Comparison of ENCODE assay signal across 11 cellular contexts in genomic region chr3:33895658-33896057, GRCh38.
"Had no signal": no experiment of that assay in that cellular context is flagged by ENCODE, and none has a peak within 500 bp of the region (broad histone marks: within the 10 kb centered on the region; RNA-seq: fewer than 3 reads in every experiment).

No MANE protein-coding gene starts in this region.

- H3K4me1 ChIP-seq: HAP-1 had no signal

- DNase-seq: GOT3, H7, H9, HCEC 1CT, HFFc6 had no signal

- ATAC-seq: GM23338, HCT116 had no signal

- H3K27ac ChIP-seq: GM23248 had no signal

- H3K36me3 ChIP-seq: HAP-1 had no signal

- H2AFZ ChIP-seq: GM23248 had no signal

- H3K4me2 ChIP-seq: GM23338 had no signal

- FAIRE-seq: H1, H54 had no signal

- H3K4me3 ChIP-seq: GM23248, GM23338, HAP-1 had no signal

- H3K9me3 ChIP-seq: HAP-1 had no signal

- H3K9ac ChIP-seq: GM23248 had no signal
